In genomic region chr5:66933066-66933465, GRCh38 we compare ENCODE assay signal across 17 cellular contexts.
DNase-seq lines count a peak whose midpoint lies in the region; ATAC-seq and TF ChIP-seq lines count a peak whose summit lies in the region.
"Had no signal": no experiment of that assay in that cellular context is flagged by ENCODE, and none has a peak within 500 bp of the region (broad histone marks: within the 10 kb centered on the region; RNA-seq: fewer than 3 reads in every experiment).

No MANE protein-coding gene starts in this region.

- WGBS in lower leg skin, 2 donors: 71 to 79% methylated on average over 1 of the region's 1 CpG

- DNase-seq in AG20443 (ENCODE audit: low spot score): peak; percentile 12
- DNase-seq in NCI-H226: peak; percentile 61
- peak; percentile 64 for DNase-seq in choroid plexus epithelial cell (ENCODE audit: low read depth)
- DNase-seq in kidney glomerular epithelial cell (lab: John Stamatoyannopoulos, UW): peak; percentile 42
- no peak for DNase-seq in Calu3
- no peak for DNase-seq in lower leg skin (ENCODE audit: low spot score in 2 of 2)
- DNase-seq: activated CD8-positive, alpha-beta T cell treated with anti-CD3 and anti-CD28 coated beads for 36 hours; AML-193; foreskin melanocyte; H7; NCI-H1436 treated with DMSO at 0.1 percent for 48 hours had no signal

- peaks cover 9% of the 10 kb centered on the region for H3K4me1 Mint-ChIP-seq in Calu3 (ENCODE audit: low read depth, unreplicated experiment)
- H3K4me1 Mint-ChIP-seq: stimulated activated effector memory CD8-positive, alpha-beta T cell treated with anti-CD3 and anti-CD28 coated beads, Interleukin-12 subunit alpha, Interleukin-12 subunit beta, amount 100 ng/mL, for 72 hours had no signal

- ATAC-seq in HG02973 (IDR thresholded peaks at IDR 0.05; ENCODE audit: unreplicated experiment): no peak
- no peak for ATAC-seq in HG03439 (IDR thresholded peaks at IDR 0.05; ENCODE audit: unreplicated experiment)
- ATAC-seq: activated CD8-positive, alpha-beta T cell treated with anti-CD3 and anti-CD28 coated beads for 36 hours; stimulated activated effector memory CD8-positive, alpha-beta T cell treated with anti-CD3 and anti-CD28 coated beads, Interleukin-12 subunit alpha, Interleukin-12 subunit beta, amount 100 ng/mL, for 72 hours had no signal

- intact Hi-C loops in Calu3 (cut with micrococcal nuclease; ENCODE audit: unreplicated experiment) (no loop called here), lower leg skin (cut with DNase I; ENCODE audit: low total_unique reads) (no loop called here)

- TF ChIP-seq POLR2A in lower leg skin (IDR thresholded peaks at IDR 0.05): no peak

- TF ChIP-seq CTCF in choroid plexus epithelial cell (conservative IDR thresholded peaks at IDR 0.05; ENCODE audit: low read depth, low read length) (no peak), Calu3 (IDR thresholded peaks at IDR 0.05; ENCODE audit: unreplicated experiment) (no peak), lower leg skin (IDR thresholded peaks at IDR 0.05) (no peak)

- no peaks in the 10 kb centered on the region for H3K9me3 Mint-ChIP-seq in Calu3 (ENCODE audit: low read depth, unreplicated experiment)
- H3K9me3 Mint-ChIP-seq: activated CD8-positive, alpha-beta T cell treated with anti-CD3 and anti-CD28 coated beads for 36 hours; activated T-helper 1 cell treated with anti-CD3 and anti-CD28 coated beads, Interleukin-12 subunit alpha, Interleukin-12 subunit beta, Interleukin-2, Interleukin-4 antibody, amounts not matched to agents 30 ng/mL and 10 ng/mL and 1 ng/mL, durations not matched to agents 14 hours and 24 hours and 36 hours; stimulated activated effector memory CD8-positive, alpha-beta T cell treated with anti-CD3 and anti-CD28 coated beads, Interleukin-12 subunit alpha, Interleukin-12 subunit beta, amount 100 ng/mL, for 72 hours had no signal

- no peaks in the 10 kb centered on the region for H3K36me3 Mint-ChIP-seq in Calu3 (ENCODE audit: insufficient read depth, unreplicated experiment)
- H3K36me3 Mint-ChIP-seq: stimulated activated effector memory CD8-positive, alpha-beta T cell treated with anti-CD3 and anti-CD28 coated beads, Interleukin-12 subunit alpha, Interleukin-12 subunit beta, amount 100 ng/mL, for 72 hours; type B pancreatic cell had no signal

- H3K27ac Mint-ChIP-seq in Calu3 (ENCODE audit: unreplicated experiment): no peak overlapping the region
- H3K27ac Mint-ChIP-seq: activated CD8-positive, alpha-beta T cell treated with anti-CD3 and anti-CD28 coated beads for 36 hours; activated T-helper 1 cell treated with anti-CD3 and anti-CD28 coated beads, Interleukin-12 subunit alpha, Interleukin-12 subunit beta, Interleukin-2, Interleukin-4 antibody, amounts not matched to agents 30 ng/mL and 10 ng/mL and 1 ng/mL, durations not matched to agents 14 hours and 24 hours and 36 hours; stimulated activated effector memory CD8-positive, alpha-beta T cell treated with anti-CD3 and anti-CD28 coated beads, Interleukin-12 subunit alpha, Interleukin-12 subunit beta, amount 100 ng/mL, for 72 hours; type B pancreatic cell had no signal

- no TSS peak for BruUV-seq in Calu3 (replicated peaks; lab: Mats Ljungman, UMichigan)

- CTCF ChIA-PET in Calu3 (lab: Charles Lee): interaction anchor here (0.6 to 1.3 kb wide), 2 partner anchors 118 to 285 kb away, joined by 3 to 5 read pairs; no protein-coding TSS in a partner anchor

- H3K4me3 ChIP-seq in choroid plexus epithelial cell (ENCODE audit: low read depth, low read length) (no peak overlapping the region), lower leg skin (ENCODE audit: low read depth, poor library complexity, severe bottlenecking) (no peak overlapping the region)
- H3K4me3 ChIP-seq: coronary artery had no signal

- H3K4me3 Mint-ChIP-seq in Calu3 (ENCODE audit: low read depth, unreplicated experiment): no peak overlapping the region
- H3K4me3 Mint-ChIP-seq: activated CD8-positive, alpha-beta T cell treated with anti-CD3 and anti-CD28 coated beads for 36 hours; activated T-helper 1 cell treated with anti-CD3 and anti-CD28 coated beads, Interleukin-12 subunit alpha, Interleukin-12 subunit beta, Interleukin-2, Interleukin-4 antibody, amounts not matched to agents 30 ng/mL and 10 ng/mL and 1 ng/mL, durations not matched to agents 14 hours and 24 hours and 36 hours; stimulated activated effector memory CD8-positive, alpha-beta T cell treated with anti-CD3 and anti-CD28 coated beads, Interleukin-12 subunit alpha, Interleukin-12 subunit beta, amount 100 ng/mL, for 72 hours; type B pancreatic cell had no signal

- H3K27me3 Mint-ChIP-seq in Calu3 (ENCODE audit: unreplicated experiment): no peaks in the 10 kb centered on the region
- H3K27me3 Mint-ChIP-seq: type B pancreatic cell had no signal

Comparison
In these comparisons a context has a peak if more than half of its experiments do, and no peak if none do; other contexts are left out.
1. DNase-seq: peak in AG20443 (single experiment), NCI-H226 (single experiment), choroid plexus epithelial cell (single experiment) and kidney glomerular epithelial cell (single experiment); none in Calu3 (single experiment) and lower leg skin (0 of 2).